ENCODE assay signal across 22 cellular contexts in the genomic region with DNA sequence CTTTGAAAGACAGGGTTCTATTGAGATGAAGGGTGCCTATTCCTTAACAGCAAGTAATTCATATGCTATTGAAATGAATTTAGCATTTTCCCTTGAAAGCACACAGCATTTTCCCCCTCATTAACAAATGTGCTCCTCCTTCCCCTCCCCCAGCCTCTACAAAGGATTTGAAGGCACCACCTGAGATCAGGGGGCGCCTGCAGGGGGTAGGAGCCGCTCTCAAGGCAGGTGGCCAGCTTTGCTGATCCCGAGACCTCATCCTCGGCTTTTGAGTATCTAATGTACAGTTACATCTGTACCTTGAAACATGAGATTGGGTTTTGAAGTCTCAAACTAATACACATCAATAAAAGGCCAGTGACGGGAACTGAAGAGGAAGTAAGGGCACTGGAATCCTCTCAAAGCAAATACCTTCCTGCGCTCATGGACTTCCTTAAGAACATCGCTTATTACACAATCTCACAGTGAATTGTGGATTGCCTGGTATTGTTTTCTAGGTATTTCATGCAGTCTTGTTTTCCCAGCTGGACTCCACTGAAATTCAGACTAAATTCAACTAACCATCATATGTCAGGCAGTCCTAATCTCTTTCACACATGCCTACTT.
DNase-seq lines count a peak whose midpoint lies in the region; ATAC-seq, FAIRE-seq and TF ChIP-seq lines count a peak whose summit lies in the region.
"Had no signal": no experiment of that assay in that cellular context is flagged by ENCODE, and none has a peak within 500 bp of the region (broad histone marks: within the 10 kb centered on the region; RNA-seq: fewer than 3 reads in every experiment).

No MANE protein-coding gene starts in this region.

- H3K9me1 ChIP-seq in endothelial cell of umbilical vein (replicated peaks; ENCODE audit: control insufficient read depth, extremely low read depth, insufficient read depth, low read length), result no peaks in the 10 kb centered on the region

- FAIRE-seq in endothelial cell of umbilical vein (lab: Jason Lieb, UNC), result peak; percentile 89

- intact Hi-C loops in endothelial cell of umbilical vein (cut with micrococcal nuclease), result loop anchor here (2.0 to 10.0 kb wide), 3 partner anchors 125 to 319 kb away; partner anchors contain the start of gene CEP43

- H3K27me3 Mint-ChIP-seq in osteocyte (ENCODE audit: unreplicated experiment), result peaks cover 48% of the 10 kb centered on the region

- H3K4me3 Mint-ChIP-seq in osteocyte (ENCODE audit: unreplicated experiment), result no peak overlapping the region
- H3K4me3 Mint-ChIP-seq: activated naive CD4-positive, alpha-beta T cell treated with anti-CD3 and anti-CD28 coated beads for 36 hours; nephron progenitor cell; stimulated activated naive CD8-positive, alpha-beta T cell treated with anti-CD3 and anti-CD28 coated beads, Interleukin-15, amount 100 ng/mL, for 72 hours had no signal

- H3K79me2 ChIP-seq in endothelial cell of umbilical vein (ENCODE audit: control insufficient read depth, insufficient read depth, low read length), result no peaks in the 10 kb centered on the region

- H3K27ac ChIP-seq in HUES64 (ENCODE audit: low read depth, low read length), result peak overlapping the region; percentile 81; the same call in 1 of the 2 replicates
- peak overlapping the region; percentile 50 for H3K27ac ChIP-seq in endothelial cell of umbilical vein (ENCODE audit: insufficient read depth, low read depth, low read length)
- H3K27ac ChIP-seq: esophagus squamous epithelium, gastroesophageal sphincter, transverse colon had no signal

- H3K4me1 Mint-ChIP-seq in osteocyte (ENCODE audit: unreplicated experiment), result no peaks in the 10 kb centered on the region
- H3K4me1 Mint-ChIP-seq: stimulated activated naive CD8-positive, alpha-beta T cell treated with anti-CD3 and anti-CD28 coated beads, Interleukin-15, amount 100 ng/mL, for 72 hours had no signal

- no peaks in the 10 kb centered on the region for H3K36me3 Mint-ChIP-seq in osteocyte (ENCODE audit: unreplicated experiment)

- DNase-seq in NCI-H2171 treated with DMSO at 0.1 percent for 48 hours (lab: John Stamatoyannopoulos, UW), result peak; percentile 65
- DNase-seq in endothelial cell of umbilical vein (ENCODE audit: low read depth, low spot score), result peak; percentile 79
- peak; percentile 54 for DNase-seq in osteocyte (ENCODE audit: extremely low spot score, unreplicated experiment)
- no peak for DNase-seq in AG08396 (ENCODE audit: low spot score)
- DNase-seq: activated naive CD4-positive, alpha-beta T cell treated with anti-CD3 and anti-CD28 coated beads for 36 hours; activated T-cell treated with anti-CD3 and anti-CD28 coated beads, Interleukin-2, amount 50 U/mL, for 48 hours; AML-193; cerebellar nuclear complex; effector CD8-positive, alpha-beta T cell; esophagus squamous epithelium; H7; NCI-H1694 treated with DMSO at 0.1 percent for 48 hours; nephron progenitor cell; stimulated activated CD4-positive, alpha-beta T cell treated with anti-CD3 and anti-CD28 coated beads, Interleukin-2, amount 100 ng/mL, for 48 hours; stimulated activated naive CD8-positive, alpha-beta T cell treated with anti-CD3 and anti-CD28 coated beads, Interleukin-15, amount 100 ng/mL, for 72 hours; T-helper 9 cell; transverse colon had no signal

- H3K36me3 ChIP-seq in HUES64 (ENCODE audit: insufficient read depth, low read length) (no peaks in the 10 kb centered on the region), endothelial cell of umbilical vein (ENCODE audit: control insufficient read depth in 2 of 2, extremely low read depth in 1 of 2, insufficient read depth in 2 of 2, low read length in 2 of 2) (no peaks in the 10 kb centered on the region)
- H3K36me3 ChIP-seq: esophagus squamous epithelium, gastroesophageal sphincter, transverse colon had no signal

- CTCF ChIA-PET in endothelial cell of umbilical vein (lab: Charles Lee), result no interaction called here

- TF ChIP-seq CTCF in endothelial cell of umbilical vein (IDR thresholded peaks at IDR 0.05; ENCODE audit: extremely low read depth in 1 of 2, insufficient read depth in 1 of 2, low read depth in 1 of 2, low read length in 2 of 2) (no peak), osteocyte (IDR thresholded peaks at IDR 0.05) (no peak)

- no TSS peak for BruUV-seq in endothelial cell of umbilical vein (replicated peaks; lab: Mats Ljungman, UMichigan)

- no peak overlapping the region for H3K27ac Mint-ChIP-seq in osteocyte (ENCODE audit: unreplicated experiment)
- H3K27ac Mint-ChIP-seq: activated naive CD4-positive, alpha-beta T cell treated with anti-CD3 and anti-CD28 coated beads for 36 hours; nephron progenitor cell had no signal

- H3K4me3 ChIP-seq in HUES64 (ENCODE audit: low read length), result peak overlapping the region; percentile 36
- no peak overlapping the region for H3K4me3 ChIP-seq in endothelial cell of umbilical vein (replicated peaks in 1 of 3; ENCODE audit: insufficient read depth in 1 of 3, low read depth in 1 of 3, low read length in 3 of 3)
- H3K4me3 ChIP-seq: esophagus squamous epithelium, gastroesophageal sphincter, transverse colon had no signal

- ATAC-seq in HG03521 (IDR thresholded peaks at IDR 0.05; ENCODE audit: unreplicated experiment) (no peak), HG02642 (IDR thresholded peaks at IDR 0.05; ENCODE audit: poor library complexity, unreplicated experiment) (no peak)
- ATAC-seq: gastroesophageal sphincter; left lobe of liver; stimulated activated naive CD8-positive, alpha-beta T cell treated with anti-CD3 and anti-CD28 coated beads, Interleukin-15, amount 100 ng/mL, for 72 hours had no signal

- H4K20me1 ChIP-seq in endothelial cell of umbilical vein (replicated peaks; ENCODE audit: control insufficient read depth, extremely low read depth, insufficient read depth, low read length), result no peaks in the 10 kb centered on the region

- no peak overlapping the region for H2AFZ ChIP-seq in endothelial cell of umbilical vein (ENCODE audit: low read depth, low read length)

- POLR2A ChIA-PET in endothelial cell of umbilical vein (lab: Charles Lee), result no interaction called here

- dilution Hi-C loops in endothelial cell of umbilical vein (cut with MboI; ENCODE audit: extremely low pct_ligation_motif_present, low sequenced_read_pairs), result no loop called here

- H3K9me3 ChIP-seq in HUES64 (ENCODE audit: insufficient read depth, low read depth, low read length), result no peaks in the 10 kb centered on the region
- no peaks in the 10 kb centered on the region for H3K9me3 ChIP-seq in endothelial cell of umbilical vein (replicated peaks; ENCODE audit: control insufficient read depth, insufficient read depth, low read length)
- H3K9me3 ChIP-seq: esophagus squamous epithelium, gastroesophageal sphincter, transverse colon had no signal

- H3K4me1 ChIP-seq in HUES64 (ENCODE audit: insufficient read depth, low read length) (peaks cover 52% of the 10 kb centered on the region), endothelial cell of umbilical vein (ENCODE audit: control insufficient read depth, extremely low read depth, insufficient read depth, low read length) (peaks cover 23% of the 10 kb centered on the region)
- H3K4me1 ChIP-seq: esophagus squamous epithelium, gastroesophageal sphincter, transverse colon had no signal

- H3K27me3 ChIP-seq in HUES64 (ENCODE audit: insufficient read depth, low read length) (peaks cover 4% of the 10 kb centered on the region; the same call in 1 of the 2 replicates), endothelial cell of umbilical vein (ENCODE audit: control insufficient read depth in 2 of 2, insufficient read depth in 2 of 2, low read length in 2 of 2) (no peaks in the 10 kb centered on the region)

- H3K9me3 Mint-ChIP-seq in osteocyte (ENCODE audit: unreplicated experiment), result no peaks in the 10 kb centered on the region
- H3K9me3 Mint-ChIP-seq: activated naive CD4-positive, alpha-beta T cell treated with anti-CD3 and anti-CD28 coated beads for 36 hours; nephron progenitor cell; stimulated activated naive CD8-positive, alpha-beta T cell treated with anti-CD3 and anti-CD28 coated beads, Interleukin-15, amount 100 ng/mL, for 72 hours had no signal

- WGBS in HUES64, result 2% methylated on average over 6 of the region's 7 CpGs

- TF ChIP-seq POLR2A in endothelial cell of umbilical vein (IDR thresholded peaks at IDR 0.05; ENCODE audit: low read depth, low read length), result no peak

- no peak overlapping the region for H3K4me2 ChIP-seq in endothelial cell of umbilical vein (ENCODE audit: insufficient read depth, low read length)

- H3K9ac ChIP-seq in HUES64 (ENCODE audit: low read depth, low read length) (peak overlapping the region; percentile 2; the same call in 1 of the 2 replicates), endothelial cell of umbilical vein (replicated peaks; ENCODE audit: extremely low read depth, insufficient read depth, low read length) (no peak overlapping the region)

TF ChIP-seq in endothelial cell of umbilical vein, 7 proteins besides CTCF, POLR2A, EP300 and RAD21:
- TF ChIP-seq MYC (IDR thresholded peaks at IDR 0.05; ENCODE audit: low read depth, low read length) (no peak), GATA2 (IDR thresholded peaks at IDR 0.05; ENCODE audit: insufficient read depth, insufficient read length, low read depth, low read length) (no peak), JUN (IDR thresholded peaks at IDR 0.05; ENCODE audit: borderline replicate concordance, insufficient read depth, insufficient read length, low read depth) (no peak), EZH2 (IDR thresholded peaks at IDR 0.05; ENCODE audit: borderline replicate concordance, low read depth, low read length, severe bottlenecking) (no peak), POLR2AphosphoS5 (IDR thresholded peaks at IDR 0.05; ENCODE audit: insufficient read depth, low read depth, low read length) (no peak), FOS (IDR thresholded peaks at IDR 0.05; ENCODE audit: borderline replicate concordance, insufficient read depth, low read length) (no peak)
- TF ChIP-seq, protein P1, sequence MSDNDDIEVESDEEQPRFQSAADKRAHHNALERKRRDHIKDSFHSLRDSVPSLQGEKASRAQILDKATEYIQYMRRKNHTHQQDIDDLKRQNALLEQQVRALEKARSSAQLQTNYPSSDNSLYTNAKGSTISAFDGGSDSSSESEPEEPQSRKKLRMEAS (IDR thresholded peaks at IDR 0.05; ENCODE audit: insufficient read depth, insufficient read length), result no peak
TF ChIP-seq in endothelial cell of umbilical vein: peak in this region for 0.
